Comparison of ENCODE assay signal across 13 cellular contexts in the genomic region with DNA sequence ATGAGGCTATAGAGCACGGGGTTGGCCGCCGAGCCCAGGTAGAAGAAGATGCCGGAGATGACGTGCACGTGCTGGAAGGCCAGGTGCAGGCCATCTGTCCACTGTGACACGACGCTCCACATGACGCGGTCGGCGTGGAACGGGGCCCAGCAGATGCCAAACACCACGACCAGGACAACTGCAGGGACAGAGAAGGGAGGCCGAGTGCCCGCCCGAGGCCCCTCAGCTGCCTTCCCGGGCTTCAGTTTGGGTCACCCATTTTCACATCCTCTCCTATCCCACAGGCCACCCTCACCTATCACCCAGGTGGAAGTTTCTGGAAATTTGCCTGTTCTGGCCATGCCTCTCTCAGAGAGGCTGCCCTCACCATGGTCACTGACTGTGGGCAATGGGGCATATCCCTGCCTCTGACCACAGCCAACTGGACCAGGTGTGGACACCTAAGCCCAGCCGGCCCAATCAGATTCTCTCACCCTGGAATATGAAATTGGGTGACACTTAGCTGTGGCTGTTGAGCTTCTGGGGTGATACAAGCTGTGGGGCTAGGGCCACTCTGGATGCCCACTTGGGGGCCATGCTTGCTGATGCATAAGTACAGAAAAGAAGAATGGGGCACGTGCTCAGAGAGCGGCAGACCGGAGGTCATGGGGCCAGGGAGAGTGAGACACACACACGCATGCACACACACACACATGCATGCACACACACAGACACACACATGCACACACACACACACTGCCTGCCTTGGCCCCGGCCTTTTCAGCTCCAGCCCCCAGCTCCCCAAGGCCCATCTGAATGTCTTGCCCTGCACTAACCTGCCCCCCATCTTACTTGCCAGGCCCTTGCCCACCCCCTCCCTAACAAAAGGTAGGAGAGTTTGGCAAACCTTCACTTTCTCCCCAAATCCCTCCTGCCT. TPM values are rescaled to one million over a fixed set of nuclear protein-coding genes. Genes with fewer than 3 reads are reported as not detected.
"Had no signal": no experiment of that assay in that cellular context is flagged by ENCODE, and none has a peak within 500 bp of the region (broad histone marks: within the 10 kb centered on the region; RNA-seq: fewer than 3 reads in every experiment).

No MANE protein-coding gene starts in this region.

- H3K4me3 ChIP-seq: lung, vagina had no signal

- H3K9me3 Mint-ChIP-seq: activated naive CD4-positive, alpha-beta T cell treated with anti-CD3 and anti-CD28 coated beads, Interleukin-2, amount 10 ng/mL, durations not matched to agents 7 days and 5 days; activated T-helper 1 cell treated with anti-CD3 and anti-CD28 coated beads, Interleukin-12 subunit alpha, Interleukin-12 subunit beta, Interleukin-2, Interleukin-4 antibody, amounts not matched to agents 30 ng/mL and 10 ng/mL and 1 ng/mL, durations not matched to agents 14 hours and 24 hours and 36 hours; dendritic cell treated with granulocyte-macrophage colony-stimulating factor and Interleukin-4, amounts not matched to agents 40 ng/mL and 50 ng/mL, for 4 days; naive B cell had no signal

- H3K36me3 Mint-ChIP-seq: activated naive CD4-positive, alpha-beta T cell treated with anti-CD3 and anti-CD28 coated beads, Interleukin-2, amount 10 ng/mL, durations not matched to agents 7 days and 5 days; naive B cell had no signal

- H3K27ac Mint-ChIP-seq: activated naive CD4-positive, alpha-beta T cell treated with anti-CD3 and anti-CD28 coated beads, Interleukin-2, amount 10 ng/mL, durations not matched to agents 7 days and 5 days; activated T-helper 1 cell treated with anti-CD3 and anti-CD28 coated beads, Interleukin-12 subunit alpha, Interleukin-12 subunit beta, Interleukin-2, Interleukin-4 antibody, amounts not matched to agents 30 ng/mL and 10 ng/mL and 1 ng/mL, durations not matched to agents 14 hours and 24 hours and 36 hours; dendritic cell treated with granulocyte-macrophage colony-stimulating factor and Interleukin-4, amounts not matched to agents 40 ng/mL and 50 ng/mL, for 4 days; naive B cell had no signal

- H3K4me3 Mint-ChIP-seq: activated naive CD4-positive, alpha-beta T cell treated with anti-CD3 and anti-CD28 coated beads, Interleukin-2, amount 10 ng/mL, durations not matched to agents 7 days and 5 days; activated T-helper 1 cell treated with anti-CD3 and anti-CD28 coated beads, Interleukin-12 subunit alpha, Interleukin-12 subunit beta, Interleukin-2, Interleukin-4 antibody, amounts not matched to agents 30 ng/mL and 10 ng/mL and 1 ng/mL, durations not matched to agents 14 hours and 24 hours and 36 hours; dendritic cell treated with granulocyte-macrophage colony-stimulating factor and Interleukin-4, amounts not matched to agents 40 ng/mL and 50 ng/mL, for 4 days; naive B cell had no signal

- H3K36me3 ChIP-seq: vagina had no signal

- DNase-seq: activated CD4-positive, alpha-beta T cell treated with anti-CD3 and anti-CD28 coated beads for 1 hour; activated naive CD4-positive, alpha-beta T cell treated with anti-CD3 and anti-CD28 coated beads, Interleukin-2, amount 10 ng/mL, durations not matched to agents 7 days and 5 days; central memory CD4-positive, alpha-beta T cell; erythroblast; hypothalamus; naive B cell; occipital lobe; stimulated activated CD4-positive, alpha-beta T cell treated with anti-CD3 and anti-CD28 coated beads, Interleukin-4, amount 100 ng/mL, for 4 hours had no signal

- H3K9me3 ChIP-seq: vagina had no signal

RNA-seq across cellular contexts. Expression of a gene that starts 4.7 kb away (rescaled TPM):
- total RNA-seq: activated T-helper 1 cell treated with anti-CD3 and anti-CD28 coated beads, Interleukin-12 subunit alpha, Interleukin-12 subunit beta, Interleukin-2, Interleukin-4 antibody, amounts not matched to agents 30 ng/mL and 10 ng/mL and 1 ng/mL, durations not matched to agents 14 hours and 24 hours and 36 hours; occipital lobe; pulmonary artery endothelial cell; vagina had no signal
